3 cellular contexts compared by ENCODE assay signal in genomic region chr4:7781361-7781760, GRCh38.
A peak's percentile ranks its signal among the peaks of the same experiment; 100 is the strongest.
TF ChIP-seq lines count a peak whose summit lies in the region.

No MANE protein-coding gene starts in this region.

TF ChIP-seq in liver, 16 proteins besides CTCF, POLR2A, EP300 and RAD21 (continued from another document):
- TF ChIP-seq JUND (IDR thresholded peaks at IDR 0.05) (no peak), GABPA (IDR thresholded peaks at IDR 0.05 in 1 of 2, conservative IDR thresholded peaks at IDR 0.05 in 1 of 2) (peak in 1 of 2 donors; percentile 41), NR2F2 (IDR thresholded peaks at IDR 0.05) (peak; percentile 21)
TF ChIP-seq in liver: peak in this region for 2.

TF ChIP-seq in HepG2, 621 proteins besides CTCF, POLR2A, EP300 and RAD21:
- TF ChIP-seq ZBTB34 (CRISPR knock-in tag; IDR thresholded peaks at IDR 0.05), result no peak
- no peak for TF ChIP-seq ELK4 (CRISPR knock-in tag; IDR thresholded peaks at IDR 0.05; ENCODE audit: borderline replicate concordance)
- no peak for TF ChIP-seq ATF7-NPFF (CRISPR knock-in tag; IDR thresholded peaks at IDR 0.05; ENCODE audit: low read depth)
- TF ChIP-seq ZNF350 (CRISPR knock-in tag; IDR thresholded peaks at IDR 0.05; ENCODE audit: borderline replicate concordance, low read depth), result no peak

TF ChIP-seq in GM12878, 131 proteins besides CTCF, POLR2A, EP300 and RAD21:
- TF ChIP-seq SPI1 (IDR thresholded peaks at IDR 0.05; ENCODE audit: borderline replicate concordance, insufficient read depth, low read depth, low read length) (no peak), KDM1A (IDR thresholded peaks at IDR 0.05; ENCODE audit: borderline replicate concordance) (no peak), ZNF217 (IDR thresholded peaks at IDR 0.05) (no peak), CBFB (IDR thresholded peaks at IDR 0.05; ENCODE audit: low read depth) (no peak), CHD2 (IDR thresholded peaks at IDR 0.05; ENCODE audit: borderline replicate concordance, low read depth, low read length) (no peak), RUNX3 (IDR thresholded peaks at IDR 0.05; ENCODE audit: low read length) (peak; percentile 57), MTA3 (IDR thresholded peaks at IDR 0.05; ENCODE audit: borderline replicate concordance, low read length) (no peak)
